In the genomic region with DNA sequence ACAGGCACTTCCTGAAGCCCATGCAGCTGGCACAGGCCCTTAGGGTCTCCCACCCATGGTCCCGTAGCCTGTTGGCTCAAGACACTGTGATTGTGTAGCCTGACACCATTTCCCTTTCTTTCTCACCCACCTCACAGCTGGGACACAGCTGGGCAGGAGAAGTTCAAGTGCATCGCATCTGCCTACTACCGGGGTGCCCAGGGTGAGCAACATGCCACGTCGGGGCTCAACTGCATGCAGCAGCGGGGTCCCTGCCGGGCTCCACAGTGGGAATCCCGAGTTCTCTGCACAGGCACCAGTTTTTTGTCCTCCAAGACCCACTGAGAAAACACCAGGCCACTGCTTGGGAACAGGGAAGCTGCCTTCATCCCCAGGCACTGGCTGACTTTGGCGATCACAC, we compare ENCODE assay signal across 18 cellular contexts. TPM values are rescaled to one million over a fixed set of nuclear protein-coding genes. Genes with fewer than 3 reads are reported as not detected.
A peak's percentile ranks its signal among the peaks of the same experiment; 100 is the strongest.
DNase-seq lines count a peak whose midpoint lies in the region; ATAC-seq, FAIRE-seq and TF ChIP-seq lines count a peak whose summit lies in the region.
"Had no signal": no experiment of that assay in that cellular context is flagged by ENCODE, and none has a peak within 500 bp of the region (broad histone marks: within the 10 kb centered on the region; RNA-seq: fewer than 3 reads in every experiment).

No MANE protein-coding gene starts in this region.

- BruUV-seq in Caco-2 (replicated peaks; lab: Mats Ljungman, UMichigan): no TSS peak

- FAIRE-seq in D721Med (lab: Jason Lieb, UNC): no peak
- FAIRE-seq: GM19239 had no signal

- H3K27ac Mint-ChIP-seq in Caco-2 (ENCODE audit: unreplicated experiment) (peak overlapping the region; percentile 96), IgD-negative memory B cell (peak overlapping the region in 2 of 3 donors; percentile 28 to 67)
- peak overlapping the region; percentile 17 for H3K27ac Mint-ChIP-seq in activated T-helper 17 cell treated with anti-CD3 and anti-CD28 coated beads, Interleukin-2, amount 50 U/mL, for 72 hours

- TF ChIP-seq CTCF in Caco-2 (IDR thresholded peaks at IDR 0.05; ENCODE audit: insufficient read depth in 1 of 2, low read depth in 1 of 2, low read length in 1 of 2, severe bottlenecking in 1 of 2, unreplicated experiment in 1 of 2) (no peak), spleen (IDR thresholded peaks at IDR 0.05 in 8 of 11, conservative IDR thresholded peaks at IDR 0.05 in 3 of 11) (no peak), D721Med (IDR thresholded peaks at IDR 0.05; ENCODE audit: insufficient read depth, missing control alignments) (no peak)

- H3K27me3 Mint-ChIP-seq in Caco-2 (ENCODE audit: insufficient read depth, unreplicated experiment): no peaks in the 10 kb centered on the region
- no peaks in the 10 kb centered on the region for H3K27me3 Mint-ChIP-seq in IgD-negative memory B cell
- no peaks in the 10 kb centered on the region for H3K27me3 Mint-ChIP-seq in activated T-helper 17 cell treated with anti-CD3 and anti-CD28 coated beads, Interleukin-2, amount 50 U/mL, for 72 hours
- H3K27me3 Mint-ChIP-seq: CD4-positive, alpha-beta memory T cell had no signal

- H3K9me3 ChIP-seq in Caco-2 (no peaks in the 10 kb centered on the region), spleen (no peaks in the 10 kb centered on the region)

- H3K9me3 Mint-ChIP-seq in Caco-2 (ENCODE audit: unreplicated experiment): no peaks in the 10 kb centered on the region
- no peaks in the 10 kb centered on the region for H3K9me3 Mint-ChIP-seq in IgD-negative memory B cell
- no peaks in the 10 kb centered on the region for H3K9me3 Mint-ChIP-seq in activated T-helper 17 cell treated with anti-CD3 and anti-CD28 coated beads, Interleukin-2, amount 50 U/mL, for 72 hours
- H3K9me3 Mint-ChIP-seq: CD4-positive, alpha-beta memory T cell had no signal

- 87 to 97% (median 94%) methylated on average over 9 of the region's 9 CpGs for WGBS in spleen, 5 donors

- H3K36me3 Mint-ChIP-seq in Caco-2 (ENCODE audit: insufficient read depth, unreplicated experiment) (peaks cover 6% of the 10 kb centered on the region), IgD-negative memory B cell (no peaks in the 10 kb centered on the region)
- no peaks in the 10 kb centered on the region for H3K36me3 Mint-ChIP-seq in activated T-helper 17 cell treated with anti-CD3 and anti-CD28 coated beads, Interleukin-2, amount 50 U/mL, for 72 hours (ENCODE audit: low read depth)
- H3K36me3 Mint-ChIP-seq: CD4-positive, alpha-beta memory T cell had no signal

- no peak for TF ChIP-seq POLR2A in spleen (IDR thresholded peaks at IDR 0.05)

- no peak overlapping the region for H3K27ac ChIP-seq in spleen

- CTCF ChIA-PET in Caco-2 (lab: Charles Lee): interaction anchor here (1.3 to 2.0 kb wide), 2 partner anchors 9 to 126 kb away, joined by 8 to 12 read pairs; no protein-coding TSS in a partner anchor

- H3K27me3 ChIP-seq in Caco-2 (replicated peaks; ENCODE audit: control insufficient read depth, insufficient read depth, low read length) (no peaks in the 10 kb centered on the region), spleen (replicated peaks in 1 of 7) (no peaks in the 10 kb centered on the region)

- H3K4me1 ChIP-seq in Caco-2: peaks cover 41% of the 10 kb centered on the region
- H3K4me1 ChIP-seq in spleen: peaks cover 0 to 57% (median 26%) of the 10 kb centered on the region in 6 donors

- no peaks in the 10 kb centered on the region for H3K36me3 ChIP-seq in Caco-2 (ENCODE audit: control insufficient read depth, insufficient read depth, low read length)
- H3K36me3 ChIP-seq in spleen: no peaks in the 10 kb centered on the region

- intact Hi-C loops in Caco-2 (cut with micrococcal nuclease; ENCODE audit: unreplicated experiment): no loop called here
- intact Hi-C loops in spleen (cut with DNase I; ENCODE audit: low total_unique reads): no loop called here

- H3K4me3 Mint-ChIP-seq in Caco-2 (ENCODE audit: unreplicated experiment) (peak overlapping the region; percentile 11), IgD-negative memory B cell (no peak overlapping the region)
- H3K4me3 Mint-ChIP-seq in activated T-helper 17 cell treated with anti-CD3 and anti-CD28 coated beads, Interleukin-2, amount 50 U/mL, for 72 hours: no peak overlapping the region
- H3K4me3 Mint-ChIP-seq: CD4-positive, alpha-beta memory T cell had no signal

- H3K4me3 ChIP-seq in Caco-2 (ENCODE audit: low read depth, low read length) (no peak overlapping the region), spleen (no peak overlapping the region)

- DNase-seq in Caco-2 (no peak), spleen (peak; percentile 47), NCI-H1436 treated with DMSO at 0.1 percent for 48 hours (lab: John Stamatoyannopoulos, UW) (no peak), D721Med (ENCODE audit: insufficient read length, low spot score) (no peak), kidney glomerular epithelial cell (lab: John Stamatoyannopoulos, UW) (no peak), retina (no peak)
- DNase-seq: ACHN; C1 segment of cervical spinal cord; CD4-positive, alpha-beta memory T cell; DND-41; GF-D8; GOT3; IMR-90 had no signal

- POLR2A ChIA-PET in Caco-2 (lab: Charles Lee): no interaction called here

- no peak for ATAC-seq in activated T-helper 17 cell treated with anti-CD3 and anti-CD28 coated beads, Interleukin-2, amount 50 U/mL, for 72 hours (replicated peaks)

- H3K4me1 Mint-ChIP-seq in Caco-2 (ENCODE audit: low read depth, unreplicated experiment) (peaks cover 14% of the 10 kb centered on the region), IgD-negative memory B cell (peaks cover 6 to 16% (median 15%) of the 10 kb centered on the region in 3 donors)
- no peaks in the 10 kb centered on the region for H3K4me1 Mint-ChIP-seq in activated T-helper 17 cell treated with anti-CD3 and anti-CD28 coated beads, Interleukin-2, amount 50 U/mL, for 72 hours

RNA-seq across cellular contexts. Expression of a gene that starts 10.6 kb away (rescaled TPM):
- total RNA-seq in Caco-2 (2022): 0.52 and 0.97 TPM in 2 replicates
- 1.8 TPM for polyA plus RNA-seq in IgD-negative memory B cell
- total RNA-seq in activated T-helper 17 cell treated with anti-CD3 and anti-CD28 coated beads, Interleukin-2, amount 50 U/mL, for 72 hours: under 1 TPM; 0.61 to 0.80 TPM
- total RNA-seq in spleen: 1 to 10 TPM; 1.6 to 3.7 (median 2.7) TPM
- polyA plus RNA-seq in spleen: 1 to 10 TPM; 1.0 to 1.3 (median 1.2) TPM

RNA-seq across cellular contexts. Expression of a gene that starts 14.0 kb away (rescaled TPM):
- total RNA-seq in Caco-2 (2022): 0.68 and 1.2 TPM in 2 replicates
- 0.39 TPM for polyA plus RNA-seq in IgD-negative memory B cell
- not detected for total RNA-seq in activated T-helper 17 cell treated with anti-CD3 and anti-CD28 coated beads, Interleukin-2, amount 50 U/mL, for 72 hours
- under 1 TPM in 2 of 7 donors, not detected in 5; 0.52 to 0.77 TPM for total RNA-seq in spleen
- under 1 TPM in 2 of 3 donors, not detected in 1; 0.11 to 0.38 TPM for polyA plus RNA-seq in spleen
- total RNA-seq: A172; CD4-positive, alpha-beta memory T cell; HT-29; IMR-90 had no signal
- polyA plus RNA-seq: CD4-positive, alpha-beta memory T cell; IMR-90 had no signal

RNA-seq across cellular contexts. Expression of a gene that starts 24.5 kb away (rescaled TPM):
- 74.1 and 87.4 TPM in 2 replicates for total RNA-seq in Caco-2 (2022)
- 5.9 TPM for polyA plus RNA-seq in IgD-negative memory B cell
- total RNA-seq in activated T-helper 17 cell treated with anti-CD3 and anti-CD28 coated beads, Interleukin-2, amount 50 U/mL, for 72 hours: 10 to 100 TPM; 43.3 to 50.3 TPM
- 10 to 100 TPM; 39.3 to 64.8 (median 56.3) TPM for total RNA-seq in spleen
- 10 to 100 TPM; 15.2 to 21.9 (median 15.8) TPM for polyA plus RNA-seq in spleen

Comparison
In these comparisons a context has a peak if more than half of its experiments do, and no peak if none do; other contexts are left out.
1. H3K27ac Mint-ChIP-seq: peak in every context shown above with its lines; median percentile 96 in Caco-2; 48 in IgD-negative memory B cell; 17 in activated T-helper 17 cell treated with anti-CD3 and anti-CD28 coated beads, Interleukin-2, amount 50 U/mL, for 72 hours.